Comparison of ENCODE assay signal across 8 cellular contexts in the genomic region with DNA sequence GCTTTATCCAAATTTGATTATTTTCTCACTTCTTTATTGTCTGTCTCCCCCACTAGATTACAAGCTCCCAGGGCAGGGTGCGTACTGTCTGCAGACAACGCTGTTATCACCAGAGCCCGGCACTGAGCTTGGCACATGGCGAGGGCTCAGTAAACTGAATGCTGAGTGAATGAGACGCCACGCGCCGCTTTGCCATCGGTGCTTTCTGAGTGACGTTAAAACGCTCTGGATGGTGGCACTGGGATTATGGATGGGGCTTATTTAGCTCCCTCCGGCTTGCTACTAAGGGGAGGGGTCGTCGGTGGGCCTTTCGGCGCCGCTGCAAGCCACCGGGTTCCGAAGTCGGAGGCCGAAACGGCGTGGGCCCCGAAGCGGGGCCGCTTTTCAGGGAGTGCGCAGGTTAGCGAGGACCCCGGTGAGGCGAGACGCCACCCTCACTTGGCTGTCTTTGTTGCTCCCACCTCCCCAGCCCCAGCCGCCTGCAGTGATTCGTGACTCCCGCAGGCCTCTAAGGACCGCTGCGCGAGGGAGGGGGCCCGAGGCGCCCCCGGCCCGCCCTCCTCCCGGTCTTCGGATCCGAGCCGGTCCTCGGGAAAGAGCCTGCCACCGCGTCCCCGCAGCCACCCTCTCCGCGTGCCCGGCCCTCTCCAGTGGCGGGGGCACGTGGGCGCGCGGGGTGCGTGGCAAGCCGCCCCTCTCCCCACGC. TPM values are rescaled to one million over a fixed set of nuclear protein-coding genes. Genes with fewer than 3 reads are reported as not detected.
DNase-seq lines count a peak whose midpoint lies in the region; ATAC-seq, FAIRE-seq and TF ChIP-seq lines count a peak whose summit lies in the region.

No MANE protein-coding gene starts in this region.

- 6% methylated on average over 12 of the region's 60 CpGs for WGBS in A549 (ENCODE audit: missing lambda C conversion rate)

- CTCF ChIA-PET in A549 (lab: Yijun Ruan, JAX): interaction anchor here (0.7 to 2.0 kb wide), 2 partner anchors 118 to 589 kb away, joined by 3 to 8 read pairs; no protein-coding TSS in a partner anchor
- CTCF ChIA-PET in activated CD4-positive, alpha-beta memory T cell treated with anti-CD3 and anti-CD28 coated beads for 36 hours (lab: Charles Lee): interaction anchor here (1.0 kb wide), 1 partner anchor 17 kb away, joined by 3 read pairs; no protein-coding TSS in a partner anchor

- no peak for TF ChIP-seq POLR2A in A549 (IDR thresholded peaks at IDR 0.05; ENCODE audit: low read length)

- H3K4me3 Mint-ChIP-seq in activated CD4-positive, alpha-beta memory T cell treated with anti-CD3 and anti-CD28 coated beads for 36 hours: peak overlapping the region; percentile 78
- peak overlapping the region; percentile 84 to 89 (median 84) for H3K4me3 Mint-ChIP-seq in nephron

- POLR2A ChIA-PET in A549 (lab: Yijun Ruan, JAX): no interaction called here
- POLR2A ChIA-PET in activated CD4-positive, alpha-beta memory T cell treated with anti-CD3 and anti-CD28 coated beads for 36 hours (lab: Charles Lee): interaction anchor here (0.6 to 1.0 kb wide), 2 partner anchors 16 to 511 kb away, joined by 3 to 5 read pairs; no protein-coding TSS in a partner anchor

- H3K27me3 Mint-ChIP-seq in activated CD4-positive, alpha-beta memory T cell treated with anti-CD3 and anti-CD28 coated beads for 36 hours: no peaks in the 10 kb centered on the region
- H3K27me3 Mint-ChIP-seq in nephron (ENCODE audit: low read depth): peaks cover 9% of the 10 kb centered on the region

- peak overlapping the region; percentile 87 to 98 for H3K27ac ChIP-seq in A549

- H3K9me3 Mint-ChIP-seq in activated CD4-positive, alpha-beta memory T cell treated with anti-CD3 and anti-CD28 coated beads for 36 hours: no peaks in the 10 kb centered on the region
- H3K9me3 Mint-ChIP-seq in nephron: peaks cover 29% of the 10 kb centered on the region

- peak overlapping the region; percentile 73 for H3K4me2 ChIP-seq in A549

- ATAC-seq in A549: peak; percentile 35 to 76
- peak; percentile 18 for ATAC-seq in HG02798 (IDR thresholded peaks at IDR 0.05; ENCODE audit: poor library complexity, unreplicated experiment)

- intact Hi-C loops in activated CD4-positive, alpha-beta memory T cell treated with anti-CD3 and anti-CD28 coated beads for 36 hours (cut with micrococcal nuclease): loop anchor here (2.0 to 10.0 kb wide), 4 partner anchors 16 to 348 kb away; a partner anchor contains a TSS

- no peak for FAIRE-seq in A549 (lab: Jason Lieb, UNC)

- peak overlapping the region; percentile 93 for H3K4me3 ChIP-seq in A549
- H3K4me3 ChIP-seq in epithelial cell of esophagus (ENCODE audit: low read length): peak overlapping the region; percentile 50

- no peaks in the 10 kb centered on the region; the same call in 1 of the 3 replicates for H3K4me1 ChIP-seq in A549

- no peak for TF ChIP-seq EP300 in A549 (IDR thresholded peaks at IDR 0.05)

- DNase-seq in A549 (ENCODE audit: low read depth in 1 of 2, low spot score in 1 of 2) (peak in 1 of 2 experiments; percentile 12), epithelial cell of esophagus (ENCODE audit: low read depth) (no peak), NCI-H345 (lab: John Stamatoyannopoulos, UW) (no peak), NAMALWA (ENCODE audit: low spot score) (no peak), SKM-1 treated with dmso at 0.1 percent for 144 hours (lab: John Stamatoyannopoulos, UW; ENCODE audit: unreplicated experiment) (no peak)
- DNase-seq in activated CD4-positive, alpha-beta memory T cell treated with anti-CD3 and anti-CD28 coated beads for 36 hours: peak; percentile 33

- no peak for TF ChIP-seq RAD21 in A549 (conservative IDR thresholded peaks at IDR 0.05 in 1 of 2, IDR thresholded peaks at IDR 0.05 in 1 of 2)

- H3K27ac Mint-ChIP-seq in activated CD4-positive, alpha-beta memory T cell treated with anti-CD3 and anti-CD28 coated beads for 36 hours: peak overlapping the region; percentile 63
- peak overlapping the region in 2 of 3 experiments; percentile 65 to 70 for H3K27ac Mint-ChIP-seq in nephron

- TF ChIP-seq CTCF in A549 (IDR thresholded peaks at IDR 0.05) (no peak), epithelial cell of esophagus (IDR thresholded peaks at IDR 0.05; ENCODE audit: insufficient read depth, low read depth, low read length, missing control alignments) (no peak), nephron (IDR thresholded peaks at IDR 0.05; ENCODE audit: unreplicated experiment in 3 of 3) (no peak)

- H3K9me3 ChIP-seq in A549: no peaks in the 10 kb centered on the region

- peaks cover 43% of the 10 kb centered on the region for H3K4me1 Mint-ChIP-seq in activated CD4-positive, alpha-beta memory T cell treated with anti-CD3 and anti-CD28 coated beads for 36 hours (ENCODE audit: low read depth)
- peaks cover 15% of the 10 kb centered on the region for H3K4me1 Mint-ChIP-seq in nephron

- H3K36me3 Mint-ChIP-seq in activated CD4-positive, alpha-beta memory T cell treated with anti-CD3 and anti-CD28 coated beads for 36 hours: no peaks in the 10 kb centered on the region
- H3K36me3 Mint-ChIP-seq in nephron (ENCODE audit: low read depth): no peaks in the 10 kb centered on the region

TF ChIP-seq in A549, 52 proteins besides CTCF, POLR2A, EP300 and RAD21:
- TF ChIP-seq, protein P1, sequence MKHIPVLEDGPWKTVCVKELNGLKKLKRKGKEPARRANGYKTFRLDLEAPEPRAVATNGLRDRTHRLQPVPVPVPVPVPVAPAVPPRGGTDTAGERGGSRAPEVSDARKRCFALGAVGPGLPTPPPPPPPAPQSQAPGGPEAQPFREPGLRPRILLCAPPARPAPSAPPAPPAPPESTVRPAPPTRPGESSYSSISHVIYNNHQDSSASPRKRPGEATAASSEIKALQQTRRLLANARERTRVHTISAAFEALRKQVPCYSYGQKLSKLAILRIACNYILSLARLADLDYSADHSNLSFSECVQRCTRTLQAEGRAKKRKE (CRISPR knock-in tag; IDR thresholded peaks at IDR 0.05; ENCODE audit: low read depth): no peak
- TF ChIP-seq KDM1A (IDR thresholded peaks at IDR 0.05; ENCODE audit: low read depth): no peak
- TF ChIP-seq MAZ (IDR thresholded peaks at IDR 0.05; ENCODE audit: borderline replicate concordance, low read depth, low read length): no peak
- TF ChIP-seq RNF2 (IDR thresholded peaks at IDR 0.05; ENCODE audit: borderline replicate concordance, low read depth): peak; percentile 67; the same call in 1 of the 2 replicates
- TF ChIP-seq, protein P2, sequence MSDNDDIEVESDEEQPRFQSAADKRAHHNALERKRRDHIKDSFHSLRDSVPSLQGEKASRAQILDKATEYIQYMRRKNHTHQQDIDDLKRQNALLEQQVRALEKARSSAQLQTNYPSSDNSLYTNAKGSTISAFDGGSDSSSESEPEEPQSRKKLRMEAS (IDR thresholded peaks at IDR 0.05): peak; percentile 22; the same call in 1 of the 2 replicates
- peak in 1 of 2 experiments; percentile 21; a peak in 1 of 5 replicates for TF ChIP-seq JUN (IDR thresholded peaks at IDR 0.05)
- no peak for TF ChIP-seq JUNB (IDR thresholded peaks at IDR 0.05)
- no peak for TF ChIP-seq ZC3H11A (IDR thresholded peaks at IDR 0.05)
TF ChIP-seq in A549: peak in this region for 3.

RNA-seq across cellular contexts. Expression of a gene that starts 0.6 kb away (rescaled TPM):
- polyA plus RNA-seq in A549 (2011; rRNA removed) (32.2 and 38.5 TPM in 2 replicates), A549 (2017; fragmentation: RNase III; extraction: RNeasy Plus Mini Kit Qiagen cat#74134 plus additional on column Dnase treatment) (25.6 to 40.7 TPM (median 31.6 TPM) in 3 replicates)
- 7.9 and 11.0 TPM in 2 replicates for polyA plus RNA-seq in A549 (2012; cell fraction: cytosol; rRNA removed)
- polyA plus RNA-seq in A549 (2012; cell fraction: nucleus; rRNA removed): 7.3 and 7.5 TPM in 2 replicates
- polyA minus RNA-seq in A549 (2011; rRNA and poly(A)+ RNA removed): 30.5 and 34.9 TPM in 2 replicates
- total RNA-seq in activated CD4-positive, alpha-beta memory T cell treated with anti-CD3 and anti-CD28 coated beads for 36 hours: 10 to 100 TPM; 33.9 to 37.5 TPM
